In the genomic region with DNA sequence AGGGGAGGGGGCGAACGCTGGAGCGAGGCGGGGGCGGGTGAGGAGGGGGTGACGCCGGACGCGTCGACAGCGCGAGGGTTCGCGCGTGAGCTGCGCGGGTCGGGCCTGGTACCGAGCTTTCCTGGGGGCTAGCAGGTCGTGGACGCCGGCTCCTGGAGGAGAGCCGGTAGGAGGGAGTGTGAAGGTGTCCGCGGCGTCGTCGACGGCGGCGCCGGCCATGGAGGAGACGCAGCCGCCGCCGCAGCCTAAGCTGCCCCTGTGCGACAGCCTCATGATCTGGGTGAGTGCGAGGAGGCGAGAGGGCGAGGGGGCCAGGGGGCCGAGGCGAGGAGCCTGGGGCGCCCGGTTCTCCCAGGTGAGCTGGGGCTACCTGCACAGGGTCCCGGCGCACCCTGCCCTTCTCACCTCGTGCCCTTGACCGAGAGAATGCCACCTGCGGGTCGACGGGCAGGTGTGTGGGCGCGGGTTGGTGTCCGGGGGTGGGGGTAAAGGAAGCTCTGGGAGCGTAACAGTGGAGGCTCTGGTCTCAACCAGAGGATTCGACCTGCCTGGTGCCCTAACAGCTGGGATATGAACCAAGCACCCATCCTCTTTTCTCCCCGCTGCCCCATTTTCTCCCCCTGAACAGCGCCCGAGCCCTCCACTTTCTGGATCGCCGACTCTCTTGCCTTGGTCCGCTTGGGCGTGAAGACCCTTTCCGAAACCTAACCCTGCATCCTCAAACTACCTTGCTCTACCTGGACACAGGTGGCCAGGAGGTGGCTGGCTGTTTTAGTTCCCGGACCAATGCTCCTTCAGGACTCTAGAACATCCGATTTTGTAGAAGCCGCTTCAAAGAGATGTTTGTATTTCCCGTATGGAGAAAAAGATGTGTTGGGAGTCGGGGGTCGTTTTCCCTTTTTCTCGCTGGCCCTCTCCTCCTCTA, we compare ENCODE assay signal across 1 cellular context.
TF ChIP-seq lines count a peak whose summit lies in the region.

TSS of gene HOOK1 (plus strand) at position 49 of the 925 bp plus-strand sequence. CDS start at position 218, 169 bp downstream.

TF ChIP-seq in HepG2, 621 proteins besides CTCF, POLR2A, EP300 and RAD21 (continued from another document and continues in another):
- TF ChIP-seq, protein P1, sequence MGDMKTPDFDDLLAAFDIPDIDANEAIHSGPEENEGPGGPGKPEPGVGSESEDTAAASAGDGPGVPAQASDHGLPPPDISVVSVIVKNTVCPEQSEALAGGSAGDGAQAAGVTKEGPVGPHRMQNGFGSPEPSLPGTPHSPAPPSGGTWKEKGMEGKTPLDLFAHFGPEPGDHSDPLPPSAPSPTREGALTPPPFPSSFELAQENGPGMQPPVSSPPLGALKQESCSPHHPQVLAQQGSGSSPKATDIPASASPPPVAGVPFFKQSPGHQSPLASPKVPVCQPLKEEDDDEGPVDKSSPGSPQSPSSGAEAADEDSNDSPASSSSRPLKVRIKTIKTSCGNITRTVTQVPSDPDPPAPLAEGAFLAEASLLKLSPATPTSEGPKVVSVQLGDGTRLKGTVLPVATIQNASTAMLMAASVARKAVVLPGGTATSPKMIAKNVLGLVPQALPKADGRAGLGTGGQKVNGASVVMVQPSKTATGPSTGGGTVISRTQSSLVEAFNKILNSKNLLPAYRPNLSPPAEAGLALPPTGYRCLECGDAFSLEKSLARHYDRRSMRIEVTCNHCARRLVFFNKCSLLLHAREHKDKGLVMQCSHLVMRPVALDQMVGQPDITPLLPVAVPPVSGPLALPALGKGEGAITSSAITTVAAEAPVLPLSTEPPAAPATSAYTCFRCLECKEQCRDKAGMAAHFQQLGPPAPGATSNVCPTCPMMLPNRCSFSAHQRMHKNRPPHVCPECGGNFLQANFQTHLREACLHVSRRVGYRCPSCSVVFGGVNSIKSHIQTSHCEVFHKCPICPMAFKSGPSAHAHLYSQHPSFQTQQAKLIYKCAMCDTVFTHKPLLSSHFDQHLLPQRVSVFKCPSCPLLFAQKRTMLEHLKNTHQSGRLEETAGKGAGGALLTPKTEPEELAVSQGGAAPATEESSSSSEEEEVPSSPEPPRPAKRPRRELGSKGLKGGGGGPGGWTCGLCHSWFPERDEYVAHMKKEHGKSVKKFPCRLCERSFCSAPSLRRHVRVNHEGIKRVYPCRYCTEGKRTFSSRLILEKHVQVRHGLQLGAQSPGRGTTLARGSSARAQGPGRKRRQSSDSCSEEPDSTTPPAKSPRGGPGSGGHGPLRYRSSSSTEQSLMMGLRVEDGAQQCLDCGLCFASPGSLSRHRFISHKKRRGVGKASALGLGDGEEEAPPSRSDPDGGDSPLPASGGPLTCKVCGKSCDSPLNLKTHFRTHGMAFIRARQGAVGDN (CRISPR knock-in tag; IDR thresholded peaks at IDR 0.05), result peak; percentile 84
- no peak for TF ChIP-seq ZNF414 (CRISPR knock-in tag; IDR thresholded peaks at IDR 0.05)
- 0 out of 2 replicates have a peak, but pooled peaks have one; percentile 29 for TF ChIP-seq ZBTB38 (CRISPR knock-in tag; IDR thresholded peaks at IDR 0.05)
- TF ChIP-seq, protein P2, sequence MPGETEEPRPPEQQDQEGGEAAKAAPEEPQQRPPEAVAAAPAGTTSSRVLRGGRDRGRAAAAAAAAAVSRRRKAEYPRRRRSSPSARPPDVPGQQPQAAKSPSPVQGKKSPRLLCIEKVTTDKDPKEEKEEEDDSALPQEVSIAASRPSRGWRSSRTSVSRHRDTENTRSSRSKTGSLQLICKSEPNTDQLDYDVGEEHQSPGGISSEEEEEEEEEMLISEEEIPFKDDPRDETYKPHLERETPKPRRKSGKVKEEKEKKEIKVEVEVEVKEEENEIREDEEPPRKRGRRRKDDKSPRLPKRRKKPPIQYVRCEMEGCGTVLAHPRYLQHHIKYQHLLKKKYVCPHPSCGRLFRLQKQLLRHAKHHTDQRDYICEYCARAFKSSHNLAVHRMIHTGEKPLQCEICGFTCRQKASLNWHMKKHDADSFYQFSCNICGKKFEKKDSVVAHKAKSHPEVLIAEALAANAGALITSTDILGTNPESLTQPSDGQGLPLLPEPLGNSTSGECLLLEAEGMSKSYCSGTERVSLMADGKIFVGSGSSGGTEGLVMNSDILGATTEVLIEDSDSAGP (CRISPR knock-in tag; IDR thresholded peaks at IDR 0.05; ENCODE audit: borderline replicate concordance), result peak; percentile 46; the same call in 1 of the 2 replicates
- no peak for TF ChIP-seq FLYWCH1 (CRISPR knock-in tag; IDR thresholded peaks at IDR 0.05)
- no peak for TF ChIP-seq GATA4 (IDR thresholded peaks at IDR 0.05; ENCODE audit: borderline replicate concordance, low read depth)
- TF ChIP-seq, protein P3, sequence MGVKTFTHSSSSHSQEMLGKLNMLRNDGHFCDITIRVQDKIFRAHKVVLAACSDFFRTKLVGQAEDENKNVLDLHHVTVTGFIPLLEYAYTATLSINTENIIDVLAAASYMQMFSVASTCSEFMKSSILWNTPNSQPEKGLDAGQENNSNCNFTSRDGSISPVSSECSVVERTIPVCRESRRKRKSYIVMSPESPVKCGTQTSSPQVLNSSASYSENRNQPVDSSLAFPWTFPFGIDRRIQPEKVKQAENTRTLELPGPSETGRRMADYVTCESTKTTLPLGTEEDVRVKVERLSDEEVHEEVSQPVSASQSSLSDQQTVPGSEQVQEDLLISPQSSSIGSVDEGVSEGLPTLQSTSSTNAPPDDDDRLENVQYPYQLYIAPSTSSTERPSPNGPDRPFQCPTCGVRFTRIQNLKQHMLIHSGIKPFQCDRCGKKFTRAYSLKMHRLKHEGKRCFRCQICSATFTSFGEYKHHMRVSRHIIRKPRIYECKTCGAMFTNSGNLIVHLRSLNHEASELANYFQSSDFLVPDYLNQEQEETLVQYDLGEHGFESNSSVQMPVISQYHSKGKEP (CRISPR knock-in tag; IDR thresholded peaks at IDR 0.05), result no peak
- TF ChIP-seq SP5 (CRISPR knock-in tag; IDR thresholded peaks at IDR 0.05; ENCODE audit: borderline replicate concordance, low read depth), result no peak
- no peak for TF ChIP-seq SMC3 (IDR thresholded peaks at IDR 0.05; ENCODE audit: low read length)
- no peak; the same call in 1 of the 2 replicates for TF ChIP-seq ZNF431 (CRISPR knock-in tag; IDR thresholded peaks at IDR 0.05; ENCODE audit: borderline replicate concordance, low read depth)
- TF ChIP-seq, protein P4, sequence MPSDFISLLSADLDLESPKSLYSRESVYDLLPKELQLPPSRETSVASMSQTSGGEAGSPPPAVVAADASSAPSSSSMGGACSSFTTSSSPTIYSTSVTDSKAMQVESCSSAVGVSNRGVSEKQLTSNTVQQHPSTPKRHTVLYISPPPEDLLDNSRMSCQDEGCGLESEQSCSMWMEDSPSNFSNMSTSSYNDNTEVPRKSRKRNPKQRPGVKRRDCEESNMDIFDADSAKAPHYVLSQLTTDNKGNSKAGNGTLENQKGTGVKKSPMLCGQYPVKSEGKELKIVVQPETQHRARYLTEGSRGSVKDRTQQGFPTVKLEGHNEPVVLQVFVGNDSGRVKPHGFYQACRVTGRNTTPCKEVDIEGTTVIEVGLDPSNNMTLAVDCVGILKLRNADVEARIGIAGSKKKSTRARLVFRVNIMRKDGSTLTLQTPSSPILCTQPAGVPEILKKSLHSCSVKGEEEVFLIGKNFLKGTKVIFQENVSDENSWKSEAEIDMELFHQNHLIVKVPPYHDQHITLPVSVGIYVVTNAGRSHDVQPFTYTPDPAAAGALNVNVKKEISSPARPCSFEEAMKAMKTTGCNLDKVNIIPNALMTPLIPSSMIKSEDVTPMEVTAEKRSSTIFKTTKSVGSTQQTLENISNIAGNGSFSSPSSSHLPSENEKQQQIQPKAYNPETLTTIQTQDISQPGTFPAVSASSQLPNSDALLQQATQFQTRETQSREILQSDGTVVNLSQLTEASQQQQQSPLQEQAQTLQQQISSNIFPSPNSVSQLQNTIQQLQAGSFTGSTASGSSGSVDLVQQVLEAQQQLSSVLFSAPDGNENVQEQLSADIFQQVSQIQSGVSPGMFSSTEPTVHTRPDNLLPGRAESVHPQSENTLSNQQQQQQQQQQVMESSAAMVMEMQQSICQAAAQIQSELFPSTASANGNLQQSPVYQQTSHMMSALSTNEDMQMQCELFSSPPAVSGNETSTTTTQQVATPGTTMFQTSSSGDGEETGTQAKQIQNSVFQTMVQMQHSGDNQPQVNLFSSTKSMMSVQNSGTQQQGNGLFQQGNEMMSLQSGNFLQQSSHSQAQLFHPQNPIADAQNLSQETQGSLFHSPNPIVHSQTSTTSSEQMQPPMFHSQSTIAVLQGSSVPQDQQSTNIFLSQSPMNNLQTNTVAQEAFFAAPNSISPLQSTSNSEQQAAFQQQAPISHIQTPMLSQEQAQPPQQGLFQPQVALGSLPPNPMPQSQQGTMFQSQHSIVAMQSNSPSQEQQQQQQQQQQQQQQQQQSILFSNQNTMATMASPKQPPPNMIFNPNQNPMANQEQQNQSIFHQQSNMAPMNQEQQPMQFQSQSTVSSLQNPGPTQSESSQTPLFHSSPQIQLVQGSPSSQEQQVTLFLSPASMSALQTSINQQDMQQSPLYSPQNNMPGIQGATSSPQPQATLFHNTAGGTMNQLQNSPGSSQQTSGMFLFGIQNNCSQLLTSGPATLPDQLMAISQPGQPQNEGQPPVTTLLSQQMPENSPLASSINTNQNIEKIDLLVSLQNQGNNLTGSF (CRISPR knock-in tag; IDR thresholded peaks at IDR 0.05), result no peak
- no peak for TF ChIP-seq MATR3 (CRISPR knock-in tag; IDR thresholded peaks at IDR 0.05)
- TF ChIP-seq, protein P5, sequence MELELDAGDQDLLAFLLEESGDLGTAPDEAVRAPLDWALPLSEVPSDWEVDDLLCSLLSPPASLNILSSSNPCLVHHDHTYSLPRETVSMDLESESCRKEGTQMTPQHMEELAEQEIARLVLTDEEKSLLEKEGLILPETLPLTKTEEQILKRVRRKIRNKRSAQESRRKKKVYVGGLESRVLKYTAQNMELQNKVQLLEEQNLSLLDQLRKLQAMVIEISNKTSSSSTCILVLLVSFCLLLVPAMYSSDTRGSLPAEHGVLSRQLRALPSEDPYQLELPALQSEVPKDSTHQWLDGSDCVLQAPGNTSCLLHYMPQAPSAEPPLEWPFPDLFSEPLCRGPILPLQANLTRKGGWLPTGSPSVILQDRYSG (CRISPR knock-in tag; IDR thresholded peaks at IDR 0.05), result no peak
- peak; percentile 56; the same call in 1 of the 2 replicates for TF ChIP-seq ZNF441 (CRISPR knock-in tag; IDR thresholded peaks at IDR 0.05; ENCODE audit: borderline replicate concordance)
- no peak for TF ChIP-seq ELF1 (CRISPR knock-in tag; IDR thresholded peaks at IDR 0.05)
- TF ChIP-seq BRCA1 (CRISPR knock-in tag; IDR thresholded peaks at IDR 0.05), result no peak
- TF ChIP-seq ARNT (IDR thresholded peaks at IDR 0.05), result no peak
- no peak for TF ChIP-seq WIZ (CRISPR knock-in tag; IDR thresholded peaks at IDR 0.05)
- TF ChIP-seq, protein P6, sequence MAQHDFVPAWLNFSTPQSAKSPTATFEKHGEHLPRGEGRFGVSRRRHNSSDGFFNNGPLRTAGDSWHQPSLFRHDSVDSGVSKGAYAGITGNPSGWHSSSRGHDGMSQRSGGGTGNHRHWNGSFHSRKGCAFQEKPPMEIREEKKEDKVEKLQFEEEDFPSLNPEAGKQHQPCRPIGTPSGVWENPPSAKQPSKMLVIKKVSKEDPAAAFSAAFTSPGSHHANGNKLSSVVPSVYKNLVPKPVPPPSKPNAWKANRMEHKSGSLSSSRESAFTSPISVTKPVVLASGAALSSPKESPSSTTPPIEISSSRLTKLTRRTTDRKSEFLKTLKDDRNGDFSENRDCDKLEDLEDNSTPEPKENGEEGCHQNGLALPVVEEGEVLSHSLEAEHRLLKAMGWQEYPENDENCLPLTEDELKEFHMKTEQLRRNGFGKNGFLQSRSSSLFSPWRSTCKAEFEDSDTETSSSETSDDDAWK (CRISPR knock-in tag; IDR thresholded peaks at IDR 0.05), result no peak
- no peak for TF ChIP-seq NPAS2 (CRISPR knock-in tag; IDR thresholded peaks at IDR 0.05; ENCODE audit: borderline replicate concordance)
- 0 out of 2 replicates have a peak, but pooled peaks have one; percentile 24 for TF ChIP-seq KLF12 (CRISPR knock-in tag; IDR thresholded peaks at IDR 0.05; ENCODE audit: borderline replicate concordance)
- no peak for TF ChIP-seq FOXM1 (CRISPR knock-in tag; IDR thresholded peaks at IDR 0.05)
- TF ChIP-seq ELF4 (CRISPR knock-in tag; IDR thresholded peaks at IDR 0.05; ENCODE audit: borderline replicate concordance), result no peak
- TF ChIP-seq ZBED4 (CRISPR knock-in tag; IDR thresholded peaks at IDR 0.05; ENCODE audit: borderline replicate concordance), result no peak
- no peak for TF ChIP-seq TBP (CRISPR knock-in tag; IDR thresholded peaks at IDR 0.05)
- no peak for TF ChIP-seq RORA (CRISPR knock-in tag; IDR thresholded peaks at IDR 0.05)
- no peak for TF ChIP-seq ZNF543 (CRISPR knock-in tag; IDR thresholded peaks at IDR 0.05)
- TF ChIP-seq PAF1 (CRISPR knock-in tag; IDR thresholded peaks at IDR 0.05), result no peak
- TF ChIP-seq GABPB1 (CRISPR knock-in tag; IDR thresholded peaks at IDR 0.05), result peak; percentile 64; the same call in 1 of the 2 replicates
- 0 out of 4 replicates have a peak, but pooled peaks of 1 of the 2 experiments have one; percentile 20 for TF ChIP-seq ATF4 (CRISPR knock-in tag; IDR thresholded peaks at IDR 0.05)
